32 cellular contexts compared by ENCODE assay signal in the genomic region with DNA sequence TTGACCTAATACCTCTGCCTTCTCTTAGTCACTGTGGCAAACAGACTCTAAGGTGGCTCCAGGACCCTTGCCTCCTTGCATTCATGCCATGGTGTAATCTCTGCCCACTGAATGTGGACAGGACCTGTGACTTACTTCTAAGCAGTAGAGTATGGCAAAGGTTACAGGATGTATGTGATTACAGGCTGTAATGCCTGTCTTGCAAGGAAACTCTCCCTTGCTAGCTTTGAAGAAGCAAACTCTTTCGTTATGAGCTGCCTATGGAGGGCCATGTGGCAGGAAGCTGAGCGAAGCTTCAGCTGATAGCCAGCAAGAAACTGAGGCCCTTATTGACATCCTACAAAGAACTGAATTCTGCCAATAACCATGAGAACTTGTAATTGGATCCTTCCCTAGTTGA.
"Had no signal": no experiment of that assay in that cellular context is flagged by ENCODE, and none has a peak within 500 bp of the region (broad histone marks: within the 10 kb centered on the region; RNA-seq: fewer than 3 reads in every experiment).

No MANE protein-coding gene starts in this region.

- DNase-seq: activated B cell treated with CpG ODN at 0.5 μM for 24 hours; activated CD4-positive, alpha-beta T cell treated with anti-CD3 and anti-CD28 coated beads for 48 hours; activated CD4-positive, alpha-beta T cell treated with anti-CD3 and anti-CD28 coated beads, Interleukin-2, amount 50 U/mL, for 4 hours; activated CD4-positive, CD25-positive, alpha-beta regulatory T cell treated with anti-CD3 and anti-CD28 coated beads, Interleukin-2, amount 50 U/mL, for 72 hours; activated CD8-positive, alpha-beta memory T cell treated with anti-CD3 and anti-CD28 coated beads, Interleukin-2, amount 50 U/mL, for 4 hours; activated CD8-positive, alpha-beta T cell treated with anti-CD3 and anti-CD28 coated beads for 36 hours; activated effector memory CD4-positive, alpha-beta T cell treated with Interleukin-2 at 50 U/mL for 16 hours; activated naive CD4-positive, alpha-beta T cell treated with anti-CD3 and anti-CD28 coated beads, Interleukin-2, amount 50 U/mL, for 16 hours; activated naive CD8-positive, alpha-beta T cell treated with anti-CD3 and anti-CD28 coated beads, Interleukin-2, amount 10 ng/mL, durations not matched to agents 7 days and 5 days; activated T-cell treated with anti-CD3 and anti-CD28 coated beads for 4 hours; activated T-cell treated with anti-CD3 and anti-CD28 coated beads, Interleukin-2, amount 50 U/mL, for 4 hours; adrenal gland; body of pancreas; NCI-H1092 treated with DMSO at 0.1 percent for 48 hours; NCI-H1417; NCI-H146; NCI-H187; NCI-H2029 treated with DMSO at 0.1 percent for 48 hours; NCI-H2107; NCI-H2171; NCI-H510A; NCI-H526; NCI-H774; PC-3; SIG-M5; T-helper 9 cell had no signal

- H3K9me3 Mint-ChIP-seq: activated B cell treated with CpG ODN at 0.5 μM for 24 hours; activated CD8-positive, alpha-beta T cell treated with anti-CD3 and anti-CD28 coated beads for 36 hours; activated naive CD8-positive, alpha-beta T cell treated with anti-CD3 and anti-CD28 coated beads, Interleukin-2, amount 10 ng/mL, durations not matched to agents 7 days and 5 days; activated T-cell treated with anti-CD3 and anti-CD28 coated beads, Interleukin-2, amount 50 U/mL, for 4 hours; activated T-helper 1 cell treated with anti-CD3 and anti-CD28 coated beads, Interleukin-12 subunit alpha, Interleukin-12 subunit beta, Interleukin-2, Interleukin-4 antibody, amounts not matched to agents 30 ng/mL and 10 ng/mL and 1 ng/mL, durations not matched to agents 14 hours and 24 hours and 36 hours had no signal

- H3K36me3 ChIP-seq: adrenal gland, breast epithelium had no signal

- H3K9me3 ChIP-seq: adrenal gland, body of pancreas, breast epithelium had no signal

- H3K27ac ChIP-seq: adrenal gland, body of pancreas, breast epithelium, RWPE1, VCaP had no signal

- H3K4me3 ChIP-seq: adrenal gland, body of pancreas, breast epithelium had no signal

- H3K27me3 Mint-ChIP-seq: activated B cell treated with CpG ODN at 0.5 μM for 24 hours had no signal

- ATAC-seq: activated CD8-positive, alpha-beta T cell treated with anti-CD3 and anti-CD28 coated beads for 36 hours; activated T-cell treated with anti-CD3 and anti-CD28 coated beads, Interleukin-2, amount 50 U/mL, for 4 hours; body of pancreas; PC-3; Right ventricle myocardium inferior; SK-N-SH treated with all-trans-retinoic acid at 6 μM for 48 hours had no signal

- H3K4me1 ChIP-seq: adrenal gland, body of pancreas, breast epithelium had no signal

- H3K4me1 Mint-ChIP-seq: activated B cell treated with CpG ODN at 0.5 μM for 24 hours; activated naive CD8-positive, alpha-beta T cell treated with anti-CD3 and anti-CD28 coated beads, Interleukin-2, amount 10 ng/mL, durations not matched to agents 7 days and 5 days had no signal

- H3K36me3 Mint-ChIP-seq: activated naive CD8-positive, alpha-beta T cell treated with anti-CD3 and anti-CD28 coated beads, Interleukin-2, amount 10 ng/mL, durations not matched to agents 7 days and 5 days had no signal

- H3K4me3 Mint-ChIP-seq: activated B cell treated with CpG ODN at 0.5 μM for 24 hours; activated CD8-positive, alpha-beta T cell treated with anti-CD3 and anti-CD28 coated beads for 36 hours; activated naive CD8-positive, alpha-beta T cell treated with anti-CD3 and anti-CD28 coated beads, Interleukin-2, amount 10 ng/mL, durations not matched to agents 7 days and 5 days; activated T-cell treated with anti-CD3 and anti-CD28 coated beads, Interleukin-2, amount 50 U/mL, for 4 hours; activated T-helper 1 cell treated with anti-CD3 and anti-CD28 coated beads, Interleukin-12 subunit alpha, Interleukin-12 subunit beta, Interleukin-2, Interleukin-4 antibody, amounts not matched to agents 30 ng/mL and 10 ng/mL and 1 ng/mL, durations not matched to agents 14 hours and 24 hours and 36 hours had no signal

- H3K27me3 ChIP-seq: adrenal gland, body of pancreas, breast epithelium had no signal

- H3K27ac Mint-ChIP-seq: activated B cell treated with CpG ODN at 0.5 μM for 24 hours; activated CD8-positive, alpha-beta T cell treated with anti-CD3 and anti-CD28 coated beads for 36 hours; activated naive CD8-positive, alpha-beta T cell treated with anti-CD3 and anti-CD28 coated beads, Interleukin-2, amount 10 ng/mL, durations not matched to agents 7 days and 5 days; activated T-helper 1 cell treated with anti-CD3 and anti-CD28 coated beads, Interleukin-12 subunit alpha, Interleukin-12 subunit beta, Interleukin-2, Interleukin-4 antibody, amounts not matched to agents 30 ng/mL and 10 ng/mL and 1 ng/mL, durations not matched to agents 14 hours and 24 hours and 36 hours had no signal
